8 cellular contexts compared by ENCODE assay signal in genomic region chr18:77132369-77133050, GRCh38.
DNase-seq lines count a peak whose midpoint lies in the region; ATAC-seq and TF ChIP-seq lines count a peak whose summit lies in the region.

MBP (minus strand) TSS chr18:77132783; CDS start chr18:77105261, 27,522 bp downstream.

- H3K27ac ChIP-seq in tibial artery, result peak within 1 kb of the TSS; percentile 90 to 98

- intact Hi-C loops in tibial artery (cut with DNase I; ENCODE audit: low total_unique reads), result loop anchor here (5.0 kb wide), 2 partner anchors 65 to 70 kb away; no protein-coding TSS in a partner anchor

- H3K36me3 ChIP-seq in tibial artery, result no peaks in the 10 kb centered on the region

- H3K4me1 ChIP-seq in tibial artery, result peaks cover 0 to 48% (median 23%) of the 10 kb centered on the region in 4 donors

- H3K4me3 Mint-ChIP-seq in nephron, result peak within 1 kb of the TSS; percentile 85 to 91 (median 90)

- no peaks in the 10 kb centered on the region for H3K9me3 Mint-ChIP-seq in nephron

- TF ChIP-seq CTCF in nephron (IDR thresholded peaks at IDR 0.05; ENCODE audit: unreplicated experiment in 3 of 3) (no peak), tibial artery (IDR thresholded peaks at IDR 0.05) (no peak)

- no peaks in the 10 kb centered on the region for H3K9me3 ChIP-seq in tibial artery

- TF ChIP-seq POLR2A in erythroblast (IDR thresholded peaks at IDR 0.05; ENCODE audit: low read length), result peak; percentile 49

- ATAC-seq in HG02938 (IDR thresholded peaks at IDR 0.05; ENCODE audit: unreplicated experiment), result peak; percentile 49

- H3K4me1 Mint-ChIP-seq in nephron, result peaks cover 41% of the 10 kb centered on the region

- H3K27ac Mint-ChIP-seq in nephron, result peak within 1 kb of the TSS in 1 of 3 experiments; percentile 61

- H3K27me3 ChIP-seq in tibial artery, result no peaks in the 10 kb centered on the region

- H3K4me3 ChIP-seq in tibial artery, result peak within 1 kb of the TSS; percentile 69 to 91

- H3K27me3 Mint-ChIP-seq in nephron (ENCODE audit: low read depth), result peaks cover 68% of the 10 kb centered on the region

- DNase-seq in DMS 273 (lab: John Stamatoyannopoulos, UW; ENCODE audit: unreplicated experiment) (peak; percentile 69), DMS 273 treated with DMSO at 0.1 percent for 48 hours (lab: John Stamatoyannopoulos, UW) (no peak), NCI-H345 (lab: John Stamatoyannopoulos, UW) (peak; percentile 79), erythroblast (lab: John Stamatoyannopoulos, UW) (peak; percentile 60 to 67), tibial artery (peak in 1 of 2 donors; percentile 83)
- peak; percentile 85 for DNase-seq in activated CD8-positive, alpha-beta memory T cell treated with anti-CD3 and anti-CD28 coated beads, Interleukin-2, amount 50 U/mL, for 48 hours

- H3K36me3 Mint-ChIP-seq in nephron (ENCODE audit: low read depth), result peaks cover 3% of the 10 kb centered on the region
